Comparison of ENCODE assay signal across 13 cellular contexts in genomic region chr4:38785901-38786402, GRCh38. TPM values are rescaled to one million over a fixed set of nuclear protein-coding genes. Genes with fewer than 3 reads are reported as not detected.
A peak's percentile ranks its signal among the peaks of the same experiment; 100 is the strongest.
DNase-seq lines count a peak whose midpoint lies in the region; ATAC-seq, FAIRE-seq and TF ChIP-seq lines count a peak whose summit lies in the region.
"Had no signal": no experiment of that assay in that cellular context is flagged by ENCODE, and none has a peak within 500 bp of the region (broad histone marks: within the 10 kb centered on the region; RNA-seq: fewer than 3 reads in every experiment).

No MANE protein-coding gene starts in this region.

- no peak overlapping the region for H3K4me2 ChIP-seq in MM.1S (ENCODE audit: low read depth, low read length)

- ATAC-seq in GM21576 (IDR thresholded peaks at IDR 0.05; ENCODE audit: unreplicated experiment) (peak; percentile 39), lower lobe of right lung (peak; percentile 79 to 90), omental fat pad (ENCODE audit: low FRiP score) (no peak)
- ATAC-seq: Panc1 had no signal

- H4K20me1 ChIP-seq in MM.1S (ENCODE audit: insufficient read depth, low read length): no peaks in the 10 kb centered on the region

- H3K27me3 ChIP-seq in lower lobe of right lung (ENCODE audit: low read depth): no peaks in the 10 kb centered on the region
- no peaks in the 10 kb centered on the region for H3K27me3 ChIP-seq in MM.1S (replicated peaks; ENCODE audit: insufficient read depth, low read length)
- H3K27me3 ChIP-seq: colonic mucosa had no signal

- H3K9me3 Mint-ChIP-seq in type B pancreatic cell: no peaks in the 10 kb centered on the region

- DNase-seq in GM18507 (ENCODE audit: extremely low spot score, insufficient read length, low read depth) (no peak), KBM-7 (peak; percentile 64), lower lobe of right lung (peak; percentile 62), type B pancreatic cell (ENCODE audit: extremely low spot score, unreplicated experiment) (no peak), MM.1S (no peak), ACHN (no peak), omental fat pad (ENCODE audit: low spot score) (no peak)
- DNase-seq: colonic mucosa, GF-D8 had no signal

- no peak overlapping the region for H3K27ac Mint-ChIP-seq in type B pancreatic cell

- intact Hi-C loops in lower lobe of right lung (cut with DNase I): no loop called here

- no peak overlapping the region for H3K9ac ChIP-seq in MM.1S (ENCODE audit: low read length)

- H3K9me3 ChIP-seq in lower lobe of right lung: no peaks in the 10 kb centered on the region
- H3K9me3 ChIP-seq in MM.1S (replicated peaks; ENCODE audit: insufficient read depth, low read length): no peaks in the 10 kb centered on the region
- H3K9me3 ChIP-seq: colonic mucosa had no signal

- H2AFZ ChIP-seq in MM.1S (ENCODE audit: low read length): no peak overlapping the region

- H3K4me3 Mint-ChIP-seq in type B pancreatic cell: no peak overlapping the region

- no peaks in the 10 kb centered on the region for H3K9me2 ChIP-seq in MM.1S (replicated peaks; ENCODE audit: insufficient read depth, low read length)

- H3K36me3 ChIP-seq in lower lobe of right lung (no peaks in the 10 kb centered on the region), MM.1S (replicated peaks; ENCODE audit: insufficient read depth, low read length) (no peaks in the 10 kb centered on the region)
- H3K36me3 ChIP-seq: colonic mucosa had no signal

- H3K4me1 Mint-ChIP-seq in type B pancreatic cell (ENCODE audit: unreplicated experiment): peaks cover 4% of the 10 kb centered on the region

- in situ Hi-C loops in KBM-7 (cut with MboI; ENCODE audit: low pct_unique_long_range_greater_than_20kb, low sequenced_read_pairs): no loop called here
- in situ Hi-C loops in ACHN (cut with HindIII; ENCODE audit: low pct_ligation_motif_present, low pct_unique_long_range_greater_than_20kb, low sequenced_read_pairs): no loop called here

- H3K79me2 ChIP-seq in MM.1S (ENCODE audit: low read length): no peaks in the 10 kb centered on the region

- H3K36me3 Mint-ChIP-seq in type B pancreatic cell: no peaks in the 10 kb centered on the region

- FAIRE-seq in GM18507 (lab: Jason Lieb, UNC): peak; percentile 90
- FAIRE-seq: HTR-8/SVneo had no signal

- no peak overlapping the region for H3K4me3 ChIP-seq in lower lobe of right lung
- H3K4me3 ChIP-seq in MM.1S (ENCODE audit: low read length): no peak overlapping the region
- H3K4me3 ChIP-seq: colonic mucosa had no signal

- H3K27me3 Mint-ChIP-seq in type B pancreatic cell: peaks cover 2% of the 10 kb centered on the region

- H3F3A ChIP-seq in MM.1S (ENCODE audit: insufficient read depth, low read length): no peaks in the 10 kb centered on the region

- no peak for TF ChIP-seq CTCF in lower lobe of right lung (IDR thresholded peaks at IDR 0.05)
- TF ChIP-seq CTCF in type B pancreatic cell (conservative IDR thresholded peaks at IDR 0.05): no peak
- TF ChIP-seq CTCF in MM.1S (IDR thresholded peaks at IDR 0.05; ENCODE audit: low read length): no peak
- TF ChIP-seq CTCF in omental fat pad (IDR thresholded peaks at IDR 0.05): no peak

- H3K4me1 ChIP-seq in lower lobe of right lung (no peaks in the 10 kb centered on the region), MM.1S (ENCODE audit: low read length) (no peaks in the 10 kb centered on the region)
- H3K4me1 ChIP-seq: colonic mucosa had no signal

- H3K27ac ChIP-seq in lower lobe of right lung (peak overlapping the region; percentile 32), MM.1S (ENCODE audit: low read length) (no peak overlapping the region)
- H3K27ac ChIP-seq: colonic mucosa had no signal

RNA-seq across cellular contexts. Expression of gene TLR10, which starts 3.2 kb away (rescaled TPM):
- 1.2 TPM for total RNA-seq in lower lobe of right lung
- 0.22 and 0.81 TPM in 2 replicates for total RNA-seq in type B pancreatic cell (ENCODE audit: low replicate concordance)
- total RNA-seq in omental fat pad: 1 to 10 TPM in 1 of 4 donors, under 1 TPM in 3; 0.12 to 2.5 (median 0.33) TPM
- total RNA-seq: kidney epithelial cell had no signal

RNA-seq across cellular contexts. Expression of gene TLR1, which starts 18.6 kb away (rescaled TPM):
- total RNA-seq in lower lobe of right lung (35.3 TPM), type B pancreatic cell (ENCODE audit: low replicate concordance) (0.36 and 0.55 TPM in 2 replicates), omental fat pad (10 to 100 TPM; 17.0 to 35.8 (median 27.1) TPM)

Comparison
In these comparisons a context has a peak if more than half of its experiments do, and no peak if none do; other contexts are left out.
1. DNase-seq: peak in KBM-7 (single experiment) and lower lobe of right lung (single experiment); none in GM18507 (single experiment), type B pancreatic cell (single experiment), MM.1S (single experiment), ACHN (single experiment) and omental fat pad (single experiment).
2. RNA of gene TLR1, which starts 18.6 kb away (total RNA-seq): 35.3 TPM in lower lobe of right lung (single experiment) and 17.0 to 35.8 TPM in omental fat pad; 0.36 to 0.55 TPM in type B pancreatic cell; every median in the first group is over 10 times any median in the second.